Comparison of ENCODE assay signal across 8 cellular contexts in the genomic region with DNA sequence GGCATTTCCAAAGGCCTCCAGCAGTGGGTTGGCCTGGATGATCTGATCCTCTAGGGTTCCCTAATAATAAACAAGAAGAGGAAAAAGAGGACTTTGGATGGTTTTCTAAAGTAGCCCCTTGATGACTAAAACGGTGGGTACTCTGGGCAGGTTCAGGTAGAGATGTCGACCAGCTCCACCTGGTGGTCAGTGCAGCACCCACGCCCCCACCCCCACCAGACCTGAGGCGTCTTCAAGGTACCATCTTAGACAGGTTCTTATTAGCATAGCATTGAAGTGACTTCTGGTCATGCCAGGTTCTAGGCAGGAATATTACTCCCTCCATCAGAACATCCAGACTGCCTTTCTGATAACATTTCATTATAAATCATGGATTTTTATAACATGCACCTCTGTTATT. TPM values are rescaled to one million over a fixed set of nuclear protein-coding genes. Genes with fewer than 3 reads are reported as not detected.
DNase-seq lines count a peak whose midpoint lies in the region; TF ChIP-seq lines count a peak whose summit lies in the region.

No MANE protein-coding gene starts in this region.

- no peaks in the 10 kb centered on the region for H3K4me1 ChIP-seq in NT2/D1 (ENCODE audit: insufficient read depth, insufficient read length)
- no peaks in the 10 kb centered on the region for H3K4me1 ChIP-seq in esophagus squamous epithelium
- no peaks in the 10 kb centered on the region for H3K4me1 ChIP-seq in stomach

- no peak overlapping the region for H3K27ac ChIP-seq in esophagus squamous epithelium
- H3K27ac ChIP-seq in stomach, result no peak overlapping the region

- TF ChIP-seq POLR2A in esophagus squamous epithelium (IDR thresholded peaks at IDR 0.05) (no peak), stomach (IDR thresholded peaks at IDR 0.05) (no peak)

- H3K4me3 ChIP-seq in NT2/D1 (ENCODE audit: insufficient read length, low read depth) (no peak overlapping the region), esophagus squamous epithelium (no peak overlapping the region), stomach (no peak overlapping the region)

- 17 to 18% methylated on average over 4 of the region's 4 CpGs for WGBS in esophagus squamous epithelium, 2 donors
- WGBS in stomach, 5 donors, result 14 to 23% (median 18%) methylated on average over 4 of the region's 4 CpGs

- TF ChIP-seq EP300 in stomach (IDR thresholded peaks at IDR 0.05), result no peak

- no peak overlapping the region for H3K9ac ChIP-seq in NT2/D1 (ENCODE audit: insufficient read length, low read depth)

- H3K36me3 ChIP-seq in NT2/D1 (ENCODE audit: insufficient read depth, insufficient read length, low read length), result no peaks in the 10 kb centered on the region
- no peaks in the 10 kb centered on the region for H3K36me3 ChIP-seq in esophagus squamous epithelium
- H3K36me3 ChIP-seq in stomach, result no peaks in the 10 kb centered on the region

- peak in 4 of 6 experiments; percentile 3 to 23 (median 14) for TF ChIP-seq CTCF in esophagus squamous epithelium (IDR thresholded peaks at IDR 0.05)
- peak in 2 of 7 experiments; percentile 23 to 32 for TF ChIP-seq CTCF in stomach (IDR thresholded peaks at IDR 0.05)

- H3K9me3 ChIP-seq in NT2/D1 (ENCODE audit: insufficient read depth, low read length) (no peaks in the 10 kb centered on the region), esophagus squamous epithelium (no peaks in the 10 kb centered on the region), stomach (no peaks in the 10 kb centered on the region)

- no peaks in the 10 kb centered on the region for H3K27me3 ChIP-seq in NT2/D1 (ENCODE audit: insufficient read depth, insufficient read length)
- H3K27me3 ChIP-seq in esophagus squamous epithelium, result no peaks in the 10 kb centered on the region
- H3K27me3 ChIP-seq in stomach, result peaks cover 0 to 9% (median 0%) of the 10 kb centered on the region in 3 donors

- DNase-seq in activated T-cell treated with anti-CD3 and anti-CD28 coated beads, Interleukin-2, amount 50 U/mL, for 48 hours, result peak; percentile 43 to 51
- DNase-seq in activated T-cell treated with anti-CD3 and anti-CD28 coated beads for 4 hours (no peak), NT2/D1 (ENCODE audit: low read depth, low spot score) (peak; percentile 16), esophagus squamous epithelium (lab: John Stamatoyannopoulos, UW) (no peak), medulla oblongata (ENCODE audit: extremely low spot score) (no peak), NCI-H510A (lab: John Stamatoyannopoulos, UW) (no peak), stomach (no peak)
- peak; percentile 52 for DNase-seq in stimulated activated CD8-positive, alpha-beta memory T cell treated with anti-CD3 and anti-CD28 coated beads, Interleukin-4, amount 100 ng/mL, for 48 hours

- intact Hi-C loops in esophagus squamous epithelium (cut with DNase I) (no loop called here), stomach (cut with DNase I; ENCODE audit: low total_unique reads) (no loop called here)

RNA-seq across cellular contexts. Expression of a gene that starts 15.0 kb away (rescaled TPM):
- total RNA-seq in esophagus squamous epithelium (under 1 TPM in 1 of 4 donors, not detected in 3; 0.18 TPM), stomach (1 to 10 TPM; 1.2 to 5.4 (median 2.6) TPM)
- polyA plus RNA-seq in stomach, result 1 to 10 TPM in 2 of 3 donors, under 1 TPM in 1; 0.68 to 2.6 (median 1.7) TPM

Comparison
In these comparisons a context has a peak if more than half of its experiments do, and no peak if none do; other contexts are left out.
1. DNase-seq: peak in activated T-cell treated with anti-CD3 and anti-CD28 coated beads, Interleukin-2, amount 50 U/mL, for 48 hours (2 of 2), NT2/D1 (single experiment) and stimulated activated CD8-positive, alpha-beta memory T cell treated with anti-CD3 and anti-CD28 coated beads, Interleukin-4, amount 100 ng/mL, for 48 hours (single experiment); none in activated T-cell treated with anti-CD3 and anti-CD28 coated beads for 4 hours (single experiment), esophagus squamous epithelium (single experiment), medulla oblongata (single experiment), NCI-H510A (single experiment) and stomach (single experiment).